In the genomic region with DNA sequence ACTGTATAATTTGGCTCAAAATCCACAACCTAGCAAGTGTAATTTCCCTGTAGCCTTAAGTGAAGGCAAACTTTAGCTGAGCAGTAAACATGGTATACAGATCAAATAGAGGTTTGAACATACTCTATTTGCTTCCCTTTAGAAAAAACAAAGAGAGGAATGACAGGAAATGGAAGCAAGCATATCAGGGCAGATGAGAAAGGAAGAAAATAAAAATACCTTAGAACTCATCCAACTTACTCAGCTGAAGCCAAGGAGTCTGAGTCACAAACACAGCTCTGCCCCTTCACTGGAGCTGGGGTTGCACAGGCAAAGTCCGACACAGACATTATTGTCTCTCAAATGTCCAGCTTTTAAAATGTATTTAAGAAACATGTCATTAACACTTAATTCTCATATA, we compare ENCODE assay signal across 1 cellular context.
TF ChIP-seq lines count a peak whose summit lies in the region.

No MANE protein-coding gene starts in this region.

TF ChIP-seq in GM23338, 12 proteins besides CTCF, POLR2A, EP300 and RAD21 (continued from another document):
- no peak for TF ChIP-seq ZNF462 (CRISPR knock-in tag; IDR thresholded peaks at IDR 0.05)
- no peak for TF ChIP-seq REST (IDR thresholded peaks at IDR 0.05; ENCODE audit: unreplicated experiment)
- TF ChIP-seq EZH2phosphoT487 (IDR thresholded peaks at IDR 0.05; ENCODE audit: unreplicated experiment) = no peak
- TF ChIP-seq CREB1 (CRISPR knock-in tag; IDR thresholded peaks at IDR 0.05; ENCODE audit: low read depth) = no peak
- TF ChIP-seq STAT1 (IDR thresholded peaks at IDR 0.05; ENCODE audit: unreplicated experiment) = no peak
- no peak for TF ChIP-seq ETS1 (IDR thresholded peaks at IDR 0.05)
- TF ChIP-seq EZH2 (IDR thresholded peaks at IDR 0.05; ENCODE audit: low read depth, unreplicated experiment) = no peak
